Comparison of ENCODE assay signal across 14 cellular contexts in the genomic region with DNA sequence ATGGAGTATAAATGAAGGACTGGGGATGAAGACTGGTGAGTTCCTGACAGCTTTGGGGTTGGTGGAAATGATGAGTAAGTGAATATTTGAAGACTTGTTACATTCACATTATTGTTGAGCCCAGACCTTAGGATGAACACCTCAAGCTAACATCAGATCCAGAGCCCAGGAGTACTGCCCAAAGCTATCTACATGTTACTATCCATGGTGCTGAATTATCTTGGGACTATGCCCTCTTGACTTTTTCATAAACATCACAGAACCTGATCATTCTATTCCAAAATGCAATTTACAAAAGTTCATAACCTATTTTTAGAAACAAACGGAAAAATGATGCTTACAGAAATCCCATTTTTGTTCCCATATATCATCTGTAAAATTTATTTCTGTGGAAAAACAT.
DNase-seq lines count a peak whose midpoint lies in the region; ATAC-seq, FAIRE-seq and TF ChIP-seq lines count a peak whose summit lies in the region.
"Had no signal": no experiment of that assay in that cellular context is flagged by ENCODE, and none has a peak within 500 bp of the region (broad histone marks: within the 10 kb centered on the region; RNA-seq: fewer than 3 reads in every experiment).

No MANE protein-coding gene starts in this region.

- peak; percentile 70 for ATAC-seq in GM23338
- ATAC-seq in effector memory CD8-positive, alpha-beta T cell (replicated peaks): no peak
- ATAC-seq: activated CD8-positive, alpha-beta T cell treated with anti-CD3 and anti-CD28 coated beads for 36 hours had no signal

- H3K4me1 Mint-ChIP-seq in GM23338: no peaks in the 10 kb centered on the region
- no peaks in the 10 kb centered on the region for H3K4me1 Mint-ChIP-seq in effector memory CD8-positive, alpha-beta T cell (ENCODE audit: low read depth in 2 of 2)
- H3K4me1 Mint-ChIP-seq: activated naive CD8-positive, alpha-beta T cell treated with anti-CD3 and anti-CD28 coated beads for 36 hours; endodermal cell had no signal

- no TSS peak for BruUV-seq in endothelial cell of umbilical vein (replicated peaks; lab: Mats Ljungman, UMichigan)

- H3K27me3 ChIP-seq in GM23338 (ENCODE audit: insufficient read depth) (no peaks in the 10 kb centered on the region), endothelial cell of umbilical vein (ENCODE audit: control insufficient read depth in 2 of 2, insufficient read depth in 2 of 2, low read length in 2 of 2) (no peaks in the 10 kb centered on the region), WERI-Rb-1 (ENCODE audit: insufficient read depth, low read depth, severe bottlenecking) (no peaks in the 10 kb centered on the region), adrenal gland (no peaks in the 10 kb centered on the region)

- CTCF ChIA-PET in endothelial cell of umbilical vein (lab: Charles Lee): interaction anchor here (0.6 kb wide), 1 partner anchor 461 kb away, joined by 4 read pairs; no protein-coding TSS in a partner anchor

- no peak overlapping the region for H3K4me3 Mint-ChIP-seq in GM23338
- H3K4me3 Mint-ChIP-seq in effector memory CD8-positive, alpha-beta T cell: no peak overlapping the region
- H3K4me3 Mint-ChIP-seq: activated CD8-positive, alpha-beta T cell treated with anti-CD3 and anti-CD28 coated beads for 36 hours; activated naive CD8-positive, alpha-beta T cell treated with anti-CD3 and anti-CD28 coated beads for 36 hours; endodermal cell; T-helper 1 cell treated with Interleukin-12 subunit alpha and Interleukin-12 subunit beta and Interleukin-4 antibody, amounts not matched to agents 30 μg/mL and 1 μg/mL, for 36 hours had no signal

- H3K9me2 ChIP-seq in GM23338 (ENCODE audit: insufficient read depth): no peaks in the 10 kb centered on the region

- no peak for FAIRE-seq in endothelial cell of umbilical vein (lab: Jason Lieb, UNC)
- FAIRE-seq: G401.6 had no signal

- TF ChIP-seq POLR2A in endothelial cell of umbilical vein (IDR thresholded peaks at IDR 0.05; ENCODE audit: low read depth, low read length) (no peak), adrenal gland (IDR thresholded peaks at IDR 0.05) (no peak)

- H4K20me1 ChIP-seq in GM23338 (replicated peaks; ENCODE audit: insufficient read depth) (no peaks in the 10 kb centered on the region), endothelial cell of umbilical vein (replicated peaks; ENCODE audit: control insufficient read depth, extremely low read depth, insufficient read depth, low read length) (no peaks in the 10 kb centered on the region)

- H3K9me1 ChIP-seq in endothelial cell of umbilical vein (replicated peaks; ENCODE audit: control insufficient read depth, extremely low read depth, insufficient read depth, low read length): no peaks in the 10 kb centered on the region

- H3K9me3 Mint-ChIP-seq in GM23338: peaks cover 3% of the 10 kb centered on the region; the same call in 1 of the 3 replicates
- peaks cover 7 to 31% of the 10 kb centered on the region in 2 donors for H3K9me3 Mint-ChIP-seq in effector memory CD8-positive, alpha-beta T cell
- H3K9me3 Mint-ChIP-seq: T-helper 1 cell treated with Interleukin-12 subunit alpha and Interleukin-12 subunit beta and Interleukin-4 antibody, amounts not matched to agents 30 μg/mL and 1 μg/mL, for 36 hours had no signal

- H3K27me3 Mint-ChIP-seq in GM23338 (ENCODE audit: insufficient read depth, low read depth, poor library complexity): no peaks in the 10 kb centered on the region
- H3K27me3 Mint-ChIP-seq in effector memory CD8-positive, alpha-beta T cell: no peaks in the 10 kb centered on the region
- H3K27me3 Mint-ChIP-seq: activated CD8-positive, alpha-beta T cell treated with anti-CD3 and anti-CD28 coated beads for 36 hours; activated naive CD8-positive, alpha-beta T cell treated with anti-CD3 and anti-CD28 coated beads for 36 hours had no signal

- no peak for TF ChIP-seq CTCF in GM23338 (conservative IDR thresholded peaks at IDR 0.05; ENCODE audit: low read depth in 2 of 2)
- TF ChIP-seq CTCF in endothelial cell of umbilical vein (IDR thresholded peaks at IDR 0.05; ENCODE audit: extremely low read depth in 1 of 2, insufficient read depth in 1 of 2, low read depth in 1 of 2, low read length in 2 of 2): no peak
- TF ChIP-seq CTCF in WERI-Rb-1 (IDR thresholded peaks at IDR 0.05; ENCODE audit: low read depth, low read length): no peak
- TF ChIP-seq CTCF in adrenal gland (IDR thresholded peaks at IDR 0.05): no peak

- H3K36me3 Mint-ChIP-seq in GM23338 (ENCODE audit: low read depth): no peaks in the 10 kb centered on the region
- no peaks in the 10 kb centered on the region for H3K36me3 Mint-ChIP-seq in effector memory CD8-positive, alpha-beta T cell (ENCODE audit: insufficient read depth)
- H3K36me3 Mint-ChIP-seq: activated naive CD8-positive, alpha-beta T cell treated with anti-CD3 and anti-CD28 coated beads for 36 hours had no signal

- POLR2A ChIA-PET in endothelial cell of umbilical vein (lab: Charles Lee): no interaction called here

- no peaks in the 10 kb centered on the region for H3F3A ChIP-seq in GM23338 (replicated peaks; ENCODE audit: low read depth)

- no peak overlapping the region for H3K27ac Mint-ChIP-seq in GM23338
- no peak overlapping the region for H3K27ac Mint-ChIP-seq in effector memory CD8-positive, alpha-beta T cell
- H3K27ac Mint-ChIP-seq: activated CD8-positive, alpha-beta T cell treated with anti-CD3 and anti-CD28 coated beads for 36 hours; activated naive CD8-positive, alpha-beta T cell treated with anti-CD3 and anti-CD28 coated beads for 36 hours; endodermal cell; T-helper 1 cell treated with Interleukin-12 subunit alpha and Interleukin-12 subunit beta and Interleukin-4 antibody, amounts not matched to agents 30 μg/mL and 1 μg/mL, for 36 hours had no signal

- H3K27ac ChIP-seq in GM23338 (ENCODE audit: low read depth) (no peak overlapping the region), endothelial cell of umbilical vein (ENCODE audit: insufficient read depth, low read depth, low read length) (no peak overlapping the region), WERI-Rb-1 (no peak overlapping the region), adrenal gland (no peak overlapping the region)
- H3K27ac ChIP-seq: KMS-11 had no signal

- H3K9me3 ChIP-seq in endothelial cell of umbilical vein (replicated peaks; ENCODE audit: control insufficient read depth, insufficient read depth, low read length): no peaks in the 10 kb centered on the region
- H3K9me3 ChIP-seq in WERI-Rb-1 (ENCODE audit: severe bottlenecking): no peaks in the 10 kb centered on the region
- peaks cover 0 to 6% (median 0%) of the 10 kb centered on the region in 3 donors for H3K9me3 ChIP-seq in adrenal gland (replicated peaks in 1 of 3)

- intact Hi-C loops in endothelial cell of umbilical vein (cut with micrococcal nuclease): no loop called here
- intact Hi-C loops in adrenal gland (cut with DNase I): no loop called here

- dilution Hi-C loops in endothelial cell of umbilical vein (cut with MboI; ENCODE audit: extremely low pct_ligation_motif_present, low sequenced_read_pairs): no loop called here

- H3K79me2 ChIP-seq in GM23338 (replicated peaks; ENCODE audit: insufficient read depth): no peaks in the 10 kb centered on the region
- H3K79me2 ChIP-seq in endothelial cell of umbilical vein (ENCODE audit: control insufficient read depth, insufficient read depth, low read length): no peaks in the 10 kb centered on the region

- H3K9ac ChIP-seq in endothelial cell of umbilical vein (replicated peaks; ENCODE audit: extremely low read depth, insufficient read depth, low read length): no peak overlapping the region
- H3K9ac ChIP-seq: KMS-11 had no signal

- H3K4me1 ChIP-seq in GM23338 (ENCODE audit: insufficient read depth): no peaks in the 10 kb centered on the region
- H3K4me1 ChIP-seq in endothelial cell of umbilical vein (ENCODE audit: control insufficient read depth, extremely low read depth, insufficient read depth, low read length): no peaks in the 10 kb centered on the region
- no peaks in the 10 kb centered on the region for H3K4me1 ChIP-seq in adrenal gland (replicated peaks in 1 of 2)

- H3K36me3 ChIP-seq in GM23338 (ENCODE audit: insufficient read depth) (no peaks in the 10 kb centered on the region), endothelial cell of umbilical vein (ENCODE audit: control insufficient read depth in 2 of 2, extremely low read depth in 1 of 2, insufficient read depth in 2 of 2, low read length in 2 of 2) (no peaks in the 10 kb centered on the region), WERI-Rb-1 (no peaks in the 10 kb centered on the region), adrenal gland (replicated peaks in 1 of 2) (no peaks in the 10 kb centered on the region)

- H2AFZ ChIP-seq in GM23338 (no peak overlapping the region), endothelial cell of umbilical vein (ENCODE audit: low read depth, low read length) (no peak overlapping the region)

- WGBS in adrenal gland, 4 donors: 30 to 43% (median 34%) methylated on average over 1 of the region's 1 CpG

- DNase-seq in GM23338 (ENCODE audit: low spot score): peak; percentile 76
- DNase-seq in NCI-H460 (ENCODE audit: extremely low read depth, low read depth): peak; percentile 8
- peak; percentile 25 for DNase-seq in endothelial cell of umbilical vein (ENCODE audit: low read depth, low spot score)
- peak; percentile 23 for DNase-seq in myocyte (ENCODE audit: low read depth)
- no peak for DNase-seq in WERI-Rb-1
- no peak for DNase-seq in adrenal gland
- no peak for DNase-seq in effector memory CD8-positive, alpha-beta T cell
- no peak for DNase-seq in cortex of kidney (lab: John Stamatoyannopoulos, UW)
- DNase-seq: activated CD8-positive, alpha-beta T cell treated with anti-CD3 and anti-CD28 coated beads for 36 hours; activated naive CD8-positive, alpha-beta T cell treated with anti-CD3 and anti-CD28 coated beads for 36 hours; endodermal cell had no signal

- H3K4me2 ChIP-seq in GM23338 (no peak overlapping the region), endothelial cell of umbilical vein (ENCODE audit: insufficient read depth, low read length) (no peak overlapping the region)
- H3K4me2 ChIP-seq: KMS-11 had no signal

- H3K4me3 ChIP-seq in GM23338 (no peak overlapping the region), endothelial cell of umbilical vein (replicated peaks in 1 of 3; ENCODE audit: insufficient read depth in 1 of 3, low read depth in 1 of 3, low read length in 3 of 3) (no peak overlapping the region), WERI-Rb-1 (ENCODE audit: low read depth, low read length) (no peak overlapping the region), adrenal gland (no peak overlapping the region)

TF ChIP-seq in GM23338, 12 proteins besides CTCF, POLR2A, EP300 and RAD21 (continues in another document):
- TF ChIP-seq ZNF331 (CRISPR knock-in tag; IDR thresholded peaks at IDR 0.05; ENCODE audit: low read depth): no peak
- no peak for TF ChIP-seq EZH2phosphoT487 (IDR thresholded peaks at IDR 0.05; ENCODE audit: unreplicated experiment)
- no peak for TF ChIP-seq NANOG (IDR thresholded peaks at IDR 0.05; ENCODE audit: borderline replicate concordance)
- no peak for TF ChIP-seq POLR2AphosphoS5 (IDR thresholded peaks at IDR 0.05; ENCODE audit: low read depth)

TF ChIP-seq in endothelial cell of umbilical vein, 7 proteins besides CTCF, POLR2A, EP300 and RAD21 (continues in another document):
- no peak for TF ChIP-seq POLR2AphosphoS5 (IDR thresholded peaks at IDR 0.05; ENCODE audit: insufficient read depth, low read depth, low read length)
- no peak for TF ChIP-seq GATA2 (IDR thresholded peaks at IDR 0.05; ENCODE audit: insufficient read depth, insufficient read length, low read depth, low read length)

Comparison
In these comparisons a context has a peak if more than half of its experiments do, and no peak if none do; other contexts are left out.
1. DNase-seq: peak in GM23338 (single experiment), NCI-H460 (single experiment), endothelial cell of umbilical vein (single experiment) and myocyte (single experiment); none in WERI-Rb-1 (single experiment), adrenal gland (0 of 7), effector memory CD8-positive, alpha-beta T cell (0 of 3) and cortex of kidney (single experiment).